ENCODE assay signal across 1 cellular context in the genomic region with DNA sequence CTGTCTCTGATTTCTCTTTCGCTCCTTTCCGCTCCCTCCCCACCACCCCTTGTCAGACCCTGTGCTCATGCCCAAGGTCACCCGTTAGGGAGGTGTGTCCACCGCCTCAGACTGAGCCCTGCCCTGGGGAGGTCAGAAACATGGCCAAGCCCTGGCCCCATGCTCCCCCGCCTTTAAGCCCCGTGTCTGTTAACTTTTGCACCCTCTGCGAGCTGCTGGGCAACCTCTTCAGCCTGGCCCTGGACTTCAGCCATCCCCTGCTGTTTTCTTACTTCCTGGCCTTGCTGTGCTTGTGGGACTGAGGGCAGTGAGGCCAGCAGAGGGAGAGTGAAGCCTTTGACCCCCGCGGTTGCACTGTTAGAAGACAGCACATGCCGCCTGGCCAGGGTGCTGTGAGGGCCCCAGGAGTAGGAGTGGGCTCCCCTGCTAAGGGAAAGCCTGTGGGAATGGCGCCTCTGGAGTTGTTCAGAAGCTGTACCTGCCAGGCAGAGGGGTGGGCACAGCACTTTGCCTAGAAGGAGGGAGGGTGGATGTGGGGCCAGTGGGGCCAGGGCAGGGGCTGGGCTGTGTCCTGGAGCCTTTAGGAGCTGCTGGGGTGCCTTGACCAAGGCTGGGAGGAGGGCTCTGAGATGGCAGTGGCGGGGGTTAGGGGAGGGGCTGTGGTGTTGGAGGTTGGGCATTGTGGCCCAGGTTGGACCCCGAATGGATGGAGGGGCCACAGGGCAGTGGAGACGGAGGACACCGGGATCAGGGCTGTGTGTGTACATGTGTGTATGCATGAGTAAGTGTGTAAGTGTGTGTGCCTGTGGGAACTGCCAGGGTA.
TF ChIP-seq lines count a peak whose summit lies in the region.

No MANE protein-coding gene starts in this region.

TF ChIP-seq in HepG2, 621 proteins besides CTCF, POLR2A, EP300 and RAD21 (continued from another document and continues in another):
- TF ChIP-seq ZEB1 (IDR thresholded peaks at IDR 0.05; ENCODE audit: insufficient replicate concordance, low read depth) (peak; percentile 28), ZSCAN22 (CRISPR knock-in tag; IDR thresholded peaks at IDR 0.05) (no peak), ZNF749 (CRISPR knock-in tag; IDR thresholded peaks at IDR 0.05; ENCODE audit: borderline replicate concordance) (no peak), ISL2 (CRISPR knock-in tag; IDR thresholded peaks at IDR 0.05) (peak; percentile 34; the same call in 1 of the 2 replicates), HNRNPH1 (optimal IDR thresholded peaks at IDR 0.05; ENCODE audit: low read depth, low read length) (no peak), SALL1 (CRISPR knock-in tag; IDR thresholded peaks at IDR 0.05) (peak; percentile 95), HNRNPL (IDR thresholded peaks at IDR 0.05; ENCODE audit: low read depth, low read length) (peak; percentile 93), ZNF337 (CRISPR knock-in tag; IDR thresholded peaks at IDR 0.05; ENCODE audit: borderline replicate concordance, low read depth) (no peak), RBM22 (optimal IDR thresholded peaks at IDR 0.05; ENCODE audit: low read length) (no peak), SNAPC4 (CRISPR knock-in tag; IDR thresholded peaks at IDR 0.05) (no peak), HDAC2 (CRISPR knock-in tag; IDR thresholded peaks at IDR 0.05) (peak; percentile 94), MED13 (CRISPR knock-in tag; IDR thresholded peaks at IDR 0.05) (no peak; the same call in 1 of the 2 replicates), ZBTB8A (CRISPR knock-in tag; IDR thresholded peaks at IDR 0.05; ENCODE audit: borderline replicate concordance, low read depth) (no peak), ZNF784 (CRISPR knock-in tag; IDR thresholded peaks at IDR 0.05; ENCODE audit: borderline replicate concordance) (no peak; the same call in 1 of the 2 replicates), NCOA1 (CRISPR knock-in tag; IDR thresholded peaks at IDR 0.05) (peak; percentile 26; the same call in 1 of the 2 replicates), CEBPB (IDR thresholded peaks at IDR 0.05; ENCODE audit: borderline replicate concordance, low read depth, low read length) (no peak), MED8 (CRISPR knock-in tag; IDR thresholded peaks at IDR 0.05; ENCODE audit: insufficient replicate concordance) (peak; percentile 90), THAP11 (CRISPR knock-in tag; IDR thresholded peaks at IDR 0.05) (peak; percentile 61), ZNF430 (CRISPR knock-in tag; IDR thresholded peaks at IDR 0.05) (peak; percentile 89; the same call in 1 of the 2 replicates), THYN1 (CRISPR knock-in tag; IDR thresholded peaks at IDR 0.05; ENCODE audit: borderline replicate concordance, low read depth) (no peak), THAP8 (CRISPR knock-in tag; IDR thresholded peaks at IDR 0.05; ENCODE audit: borderline replicate concordance) (no peak), ZSCAN20 (CRISPR knock-in tag; IDR thresholded peaks at IDR 0.05; ENCODE audit: borderline replicate concordance) (no peak), RBFOX2 (IDR thresholded peaks at IDR 0.05; ENCODE audit: low read depth, low read length) (no peak), ZBTB44 (CRISPR knock-in tag; IDR thresholded peaks at IDR 0.05) (no peak), TCF7L2 (IDR thresholded peaks at IDR 0.05; ENCODE audit: low read depth, low read length) (no peak), SRSF9 (IDR thresholded peaks at IDR 0.05; ENCODE audit: borderline replicate concordance, insufficient read depth, low read depth, low read length, poor library complexity, severe bottlenecking) (no peak), XBP1 (CRISPR knock-in tag; IDR thresholded peaks at IDR 0.05) (no peak), ZNF367 (CRISPR knock-in tag; IDR thresholded peaks at IDR 0.05; ENCODE audit: borderline replicate concordance) (no peak), ZNF547 (CRISPR knock-in tag; IDR thresholded peaks at IDR 0.05) (peak; percentile 29; the same call in 1 of the 2 replicates), KMT2A (CRISPR knock-in tag; IDR thresholded peaks at IDR 0.05) (peak; percentile 76), CREB1 (IDR thresholded peaks at IDR 0.05) (no peak), CREB1 (CRISPR knock-in tag; IDR thresholded peaks at IDR 0.05) (no peak), ZGPAT (CRISPR knock-in tag; IDR thresholded peaks at IDR 0.05) (peak; percentile 77), HHEX (CRISPR knock-in tag; IDR thresholded peaks at IDR 0.05) (peak; percentile 55), ZNF30 (CRISPR knock-in tag; IDR thresholded peaks at IDR 0.05) (no peak), ZNF879 (CRISPR knock-in tag; IDR thresholded peaks at IDR 0.05) (no peak), ATF7-NPFF (CRISPR knock-in tag; IDR thresholded peaks at IDR 0.05; ENCODE audit: low read depth) (peak; percentile 9; the same call in 1 of the 2 replicates), GABPB1 (CRISPR knock-in tag; IDR thresholded peaks at IDR 0.05) (peak; percentile 60), TARDBP (CRISPR knock-in tag; IDR thresholded peaks at IDR 0.05) (peak; percentile 83; the same call in 1 of the 2 replicates), ZNF251 (CRISPR knock-in tag; IDR thresholded peaks at IDR 0.05) (no peak), FOXO1 (CRISPR knock-in tag; IDR thresholded peaks at IDR 0.05) (peak; percentile 85), HNRNPLL (IDR thresholded peaks at IDR 0.05; ENCODE audit: low read depth, low read length, poor library complexity, severe bottlenecking) (peak; percentile 32), ATAD3A (CRISPR knock-in tag; IDR thresholded peaks at IDR 0.05) (no peak), RXRA (CRISPR knock-in tag; IDR thresholded peaks at IDR 0.05) (peak; percentile 94), ZNF496 (CRISPR knock-in tag; IDR thresholded peaks at IDR 0.05; ENCODE audit: insufficient replicate concordance) (no peak), SMC3 (IDR thresholded peaks at IDR 0.05; ENCODE audit: low read length) (peak; percentile 8; the same call in 1 of the 2 replicates)
- TF ChIP-seq, protein P1, sequence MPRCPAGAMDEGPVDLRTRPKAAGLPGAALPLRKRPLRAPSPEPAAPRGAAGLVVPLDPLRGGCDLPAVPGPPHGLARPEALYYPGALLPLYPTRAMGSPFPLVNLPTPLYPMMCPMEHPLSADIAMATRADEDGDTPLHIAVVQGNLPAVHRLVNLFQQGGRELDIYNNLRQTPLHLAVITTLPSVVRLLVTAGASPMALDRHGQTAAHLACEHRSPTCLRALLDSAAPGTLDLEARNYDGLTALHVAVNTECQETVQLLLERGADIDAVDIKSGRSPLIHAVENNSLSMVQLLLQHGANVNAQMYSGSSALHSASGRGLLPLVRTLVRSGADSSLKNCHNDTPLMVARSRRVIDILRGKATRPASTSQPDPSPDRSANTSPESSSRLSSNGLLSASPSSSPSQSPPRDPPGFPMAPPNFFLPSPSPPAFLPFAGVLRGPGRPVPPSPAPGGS (CRISPR knock-in tag; IDR thresholded peaks at IDR 0.05), result peak; percentile 83
- TF ChIP-seq, protein P2, sequence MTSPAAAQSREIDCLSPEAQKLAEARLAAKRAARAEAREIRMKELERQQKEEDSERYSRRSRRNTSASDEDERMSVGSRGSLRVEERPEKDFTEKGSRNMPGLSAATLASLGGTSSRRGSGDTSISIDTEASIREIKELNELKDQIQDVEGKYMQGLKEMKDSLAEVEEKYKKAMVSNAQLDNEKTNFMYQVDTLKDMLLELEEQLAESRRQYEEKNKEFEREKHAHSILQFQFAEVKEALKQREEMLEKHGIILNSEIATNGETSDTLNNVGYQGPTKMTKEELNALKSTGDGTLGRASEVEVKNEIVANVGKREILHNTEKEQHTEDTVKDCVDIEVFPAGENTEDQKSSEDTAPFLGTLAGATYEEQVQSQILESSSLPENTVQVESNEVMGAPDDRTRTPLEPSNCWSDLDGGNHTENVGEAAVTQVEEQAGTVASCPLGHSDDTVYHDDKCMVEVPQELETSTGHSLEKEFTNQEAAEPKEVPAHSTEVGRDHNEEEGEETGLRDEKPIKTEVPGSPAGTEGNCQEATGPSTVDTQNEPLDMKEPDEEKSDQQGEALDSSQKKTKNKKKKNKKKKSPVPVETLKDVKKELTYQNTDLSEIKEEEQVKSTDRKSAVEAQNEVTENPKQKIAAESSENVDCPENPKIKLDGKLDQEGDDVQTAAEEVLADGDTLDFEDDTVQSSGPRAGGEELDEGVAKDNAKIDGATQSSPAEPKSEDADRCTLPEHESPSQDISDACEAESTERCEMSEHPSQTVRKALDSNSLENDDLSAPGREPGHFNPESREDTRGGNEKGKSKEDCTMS (CRISPR knock-in tag; conservative IDR thresholded peaks at IDR 0.05), result no peak
- TF ChIP-seq, protein P3, sequence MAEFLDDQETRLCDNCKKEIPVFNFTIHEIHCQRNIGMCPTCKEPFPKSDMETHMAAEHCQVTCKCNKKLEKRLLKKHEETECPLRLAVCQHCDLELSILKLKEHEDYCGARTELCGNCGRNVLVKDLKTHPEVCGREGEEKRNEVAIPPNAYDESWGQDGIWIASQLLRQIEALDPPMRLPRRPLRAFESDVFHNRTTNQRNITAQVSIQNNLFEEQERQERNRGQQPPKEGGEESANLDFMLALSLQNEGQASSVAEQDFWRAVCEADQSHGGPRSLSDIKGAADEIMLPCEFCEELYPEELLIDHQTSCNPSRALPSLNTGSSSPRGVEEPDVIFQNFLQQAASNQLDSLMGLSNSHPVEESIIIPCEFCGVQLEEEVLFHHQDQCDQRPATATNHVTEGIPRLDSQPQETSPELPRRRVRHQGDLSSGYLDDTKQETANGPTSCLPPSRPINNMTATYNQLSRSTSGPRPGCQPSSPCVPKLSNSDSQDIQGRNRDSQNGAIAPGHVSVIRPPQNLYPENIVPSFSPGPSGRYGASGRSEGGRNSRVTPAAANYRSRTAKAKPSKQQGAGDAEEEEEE (CRISPR knock-in tag; IDR thresholded peaks at IDR 0.05; ENCODE audit: borderline replicate concordance), result no peak; the same call in 1 of the 2 replicates
- TF ChIP-seq, protein P4, sequence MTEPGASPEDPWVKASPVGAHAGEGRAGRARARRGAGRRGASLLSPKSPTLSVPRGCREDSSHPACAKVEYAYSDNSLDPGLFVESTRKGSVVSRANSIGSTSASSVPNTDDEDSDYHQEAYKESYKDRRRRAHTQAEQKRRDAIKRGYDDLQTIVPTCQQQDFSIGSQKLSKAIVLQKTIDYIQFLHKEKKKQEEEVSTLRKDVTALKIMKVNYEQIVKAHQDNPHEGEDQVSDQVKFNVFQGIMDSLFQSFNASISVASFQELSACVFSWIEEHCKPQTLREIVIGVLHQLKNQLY (CRISPR knock-in tag; IDR thresholded peaks at IDR 0.05), result peak; percentile 81
